8 cellular contexts compared by ENCODE assay signal in genomic region chr7:139075031-139075652, GRCh38. TPM values are rescaled to one million over a fixed set of nuclear protein-coding genes. Genes with fewer than 3 reads are reported as not detected.
DNase-seq lines count a peak whose midpoint lies in the region; ATAC-seq and TF ChIP-seq lines count a peak whose summit lies in the region.

No MANE protein-coding gene starts in this region.

- intact Hi-C loops in activated T-helper 1 cell treated with anti-CD3 and anti-CD28 coated beads, Interleukin-12 subunit alpha, Interleukin-12 subunit beta, Interleukin-2, Interleukin-4 antibody, amounts not matched to agents 30 ng/mL and 10 ng/mL and 1 ng/mL, durations not matched to agents 14 hours and 24 hours and 36 hours (cut with micrococcal nuclease), result loop anchor here (1.0 to 2.0 kb wide), 7 partner anchors 10 to 189 kb away; partner anchors contain the start of gene ZC3HAV1
- intact Hi-C loops in transverse colon (cut with DNase I; ENCODE audit: low total_unique reads), result no loop called here

- ATAC-seq in GM21737 (IDR thresholded peaks at IDR 0.05; ENCODE audit: unreplicated experiment), result peak; percentile 76

- TF ChIP-seq EP300 in transverse colon (IDR thresholded peaks at IDR 0.05; ENCODE audit: low read depth), result no peak

- peak overlapping the region; percentile 77 for H3K27ac Mint-ChIP-seq in activated T-helper 1 cell treated with anti-CD3 and anti-CD28 coated beads, Interleukin-12 subunit alpha, Interleukin-12 subunit beta, Interleukin-2, Interleukin-4 antibody, amounts not matched to agents 30 ng/mL and 10 ng/mL and 1 ng/mL, durations not matched to agents 14 hours and 24 hours and 36 hours

- no peaks in the 10 kb centered on the region for H3K4me1 ChIP-seq in Peyer's patch
- peaks cover 0 to 4% (median 0%) of the 10 kb centered on the region in 4 donors for H3K4me1 ChIP-seq in transverse colon

- H3K36me3 Mint-ChIP-seq in activated T-helper 1 cell treated with anti-CD3 and anti-CD28 coated beads, Interleukin-12 subunit alpha, Interleukin-12 subunit beta, Interleukin-2, Interleukin-4 antibody, amounts not matched to agents 30 ng/mL and 10 ng/mL and 1 ng/mL, durations not matched to agents 14 hours and 24 hours and 36 hours (ENCODE audit: low read depth), result peaks cover 58% of the 10 kb centered on the region

- DNase-seq in EH (ENCODE audit: low read depth) (peak; percentile 84), KG1 (lab: John Stamatoyannopoulos, UW) (peak; percentile 24), Peyer's patch (peak; percentile 52 to 89 (median 65)), fibroblast of the aortic adventitia (ENCODE audit: low read depth) (peak; percentile 88), nucleus accumbens (lab: John Stamatoyannopoulos, UW) (peak in 46 of 56 donors; percentile 2 to 79 (median 32)), transverse colon (peak; percentile 66)
- DNase-seq in activated T-helper 1 cell treated with anti-CD3 and anti-CD28 coated beads, Interleukin-12 subunit alpha, Interleukin-12 subunit beta, Interleukin-2, Interleukin-4 antibody, amounts not matched to agents 30 ng/mL and 10 ng/mL and 1 ng/mL, durations not matched to agents 14 hours and 24 hours and 36 hours (ENCODE audit: low spot score), result peak; percentile 62

- no peaks in the 10 kb centered on the region for H3K9me3 Mint-ChIP-seq in activated T-helper 1 cell treated with anti-CD3 and anti-CD28 coated beads, Interleukin-12 subunit alpha, Interleukin-12 subunit beta, Interleukin-2, Interleukin-4 antibody, amounts not matched to agents 30 ng/mL and 10 ng/mL and 1 ng/mL, durations not matched to agents 14 hours and 24 hours and 36 hours

- H3K9me3 ChIP-seq in Peyer's patch (no peaks in the 10 kb centered on the region), transverse colon (no peaks in the 10 kb centered on the region)

- WGBS in transverse colon (ENCODE audit: low coverage in 1 of 2), 2 donors, result 10 to 38% methylated on average over 4 to 9 of the region's 9 CpGs

- H3K4me3 Mint-ChIP-seq in activated T-helper 1 cell treated with anti-CD3 and anti-CD28 coated beads, Interleukin-12 subunit alpha, Interleukin-12 subunit beta, Interleukin-2, Interleukin-4 antibody, amounts not matched to agents 30 ng/mL and 10 ng/mL and 1 ng/mL, durations not matched to agents 14 hours and 24 hours and 36 hours, result peak overlapping the region; percentile 15

- no peak overlapping the region for H3K4me3 ChIP-seq in Peyer's patch
- H3K4me3 ChIP-seq in fibroblast of the aortic adventitia (ENCODE audit: low read depth, low read length), result no peak overlapping the region
- no peak overlapping the region for H3K4me3 ChIP-seq in transverse colon

- H3K27me3 Mint-ChIP-seq in activated T-helper 1 cell treated with anti-CD3 and anti-CD28 coated beads, Interleukin-12 subunit alpha, Interleukin-12 subunit beta, Interleukin-2, Interleukin-4 antibody, amounts not matched to agents 30 ng/mL and 10 ng/mL and 1 ng/mL, durations not matched to agents 14 hours and 24 hours and 36 hours (ENCODE audit: insufficient read depth), result no peaks in the 10 kb centered on the region

- peaks cover 61% of the 10 kb centered on the region for H3K4me1 Mint-ChIP-seq in activated T-helper 1 cell treated with anti-CD3 and anti-CD28 coated beads, Interleukin-12 subunit alpha, Interleukin-12 subunit beta, Interleukin-2, Interleukin-4 antibody, amounts not matched to agents 30 ng/mL and 10 ng/mL and 1 ng/mL, durations not matched to agents 14 hours and 24 hours and 36 hours (ENCODE audit: low read depth)

- TF ChIP-seq POLR2A in Peyer's patch (IDR thresholded peaks at IDR 0.05) (no peak), transverse colon (IDR thresholded peaks at IDR 0.05) (no peak)

- H3K36me3 ChIP-seq in Peyer's patch (peaks cover 0 to 93% (median 0%) of the 10 kb centered on the region in 3 donors), transverse colon (peaks cover 0 to 71% (median 34%) of the 10 kb centered on the region in 4 donors)

- no peaks in the 10 kb centered on the region for H3K27me3 ChIP-seq in Peyer's patch
- no peaks in the 10 kb centered on the region for H3K27me3 ChIP-seq in transverse colon

- TF ChIP-seq CTCF in Peyer's patch (IDR thresholded peaks at IDR 0.05), result peak; percentile 63 to 90 (median 78)
- TF ChIP-seq CTCF in fibroblast of the aortic adventitia (IDR thresholded peaks at IDR 0.05; ENCODE audit: insufficient read depth, low read length), result peak; percentile 78
- peak; percentile 71 to 91 (median 79) for TF ChIP-seq CTCF in transverse colon (IDR thresholded peaks at IDR 0.05)

- H3K27ac ChIP-seq in Peyer's patch (peak overlapping the region in 2 of 4 donors; percentile 2 to 34), transverse colon (peak overlapping the region in 2 of 4 donors; percentile 17 to 37)

- in situ Hi-C loops in transverse colon (cut with MboI; ENCODE audit: low pct_ligation_motif_present in 1 of 4, low pct_unique_long_range_greater_than_20kb in 1 of 4, low sequenced_read_pairs in 3 of 4), result loop anchor here in 1 of 4 donors (25.0 kb wide), 1 partner anchor 188 kb away; no protein-coding TSS in a partner anchor

RNA-seq across cellular contexts. Expression of gene ZC3HAV1, which starts 34.4 kb away (rescaled TPM):
- total RNA-seq in Peyer's patch, result 10 to 100 TPM; 23.5 to 42.1 (median 32.7) TPM
- total RNA-seq in activated T-helper 1 cell treated with anti-CD3 and anti-CD28 coated beads, Interleukin-12 subunit alpha, Interleukin-12 subunit beta, Interleukin-2, Interleukin-4 antibody, amounts not matched to agents 30 ng/mL and 10 ng/mL and 1 ng/mL, durations not matched to agents 14 hours and 24 hours and 36 hours, result 89.7 and 90.0 TPM in 2 replicates
- 20.0 and 55.4 TPM in 2 replicates for total RNA-seq in fibroblast of the aortic adventitia (ENCODE audit: low replicate concordance)
- 10 to 100 TPM; 11.7 to 40.6 (median 34.5) TPM for total RNA-seq in transverse colon

RNA-seq across cellular contexts. Expression of gene ZC3HAV1L, which starts 39.3 kb away (rescaled TPM):
- total RNA-seq in Peyer's patch, result 10 to 100 TPM in 3 of 4 donors, 1 to 10 TPM in 1; 7.7 to 25.6 (median 13.6) TPM
- 29.6 and 31.5 TPM in 2 replicates for total RNA-seq in activated T-helper 1 cell treated with anti-CD3 and anti-CD28 coated beads, Interleukin-12 subunit alpha, Interleukin-12 subunit beta, Interleukin-2, Interleukin-4 antibody, amounts not matched to agents 30 ng/mL and 10 ng/mL and 1 ng/mL, durations not matched to agents 14 hours and 24 hours and 36 hours
- total RNA-seq in fibroblast of the aortic adventitia (ENCODE audit: low replicate concordance), result 11.9 and 36.6 TPM in 2 replicates
- total RNA-seq in transverse colon, result 10 to 100 TPM in 2 of 4 donors, 1 to 10 TPM in 2; 5.2 to 71.4 (median 14.7) TPM

Comparison
In these comparisons a context has a peak if more than half of its experiments do, and no peak if none do; other contexts are left out.
1. DNase-seq: peak in every context shown above with its lines; median percentile 88 in fibroblast of the aortic adventitia; 84 in EH; 66 in transverse colon; 65 in Peyer's patch; 62 in activated T-helper 1 cell treated with anti-CD3 and anti-CD28 coated beads, Interleukin-12 subunit alpha, Interleukin-12 subunit beta, Interleukin-2, Interleukin-4 antibody, amounts not matched to agents 30 ng/mL and 10 ng/mL and 1 ng/mL, durations not matched to agents 14 hours and 24 hours and 36 hours; 32 in nucleus accumbens; 24 in KG1.